10 cellular contexts compared by ENCODE assay signal in genomic region chr3:185460719-185461350, GRCh38.
DNase-seq lines count a peak whose midpoint lies in the region; ATAC-seq and TF ChIP-seq lines count a peak whose summit lies in the region.
"Had no signal": no experiment of that assay in that cellular context is flagged by ENCODE, and none has a peak within 500 bp of the region (broad histone marks: within the 10 kb centered on the region; RNA-seq: fewer than 3 reads in every experiment).

No MANE protein-coding gene starts in this region.

- DNase-seq in D341Med (ENCODE audit: low spot score): peak; percentile 39
- DNase-seq in astrocyte of the spinal cord (ENCODE audit: low read depth, low spot score): peak; percentile 16
- peak; percentile 25 for DNase-seq in medulla oblongata (ENCODE audit: extremely low spot score)
- DNase-seq in activated naive CD4-positive, alpha-beta T cell treated with Interleukin-2 at 50 U/mL for 16 hours: no peak
- DNase-seq in hypothalamus (lab: John Stamatoyannopoulos, UW): no peak
- DNase-seq in KG1 (lab: John Stamatoyannopoulos, UW): no peak
- DNase-seq: amygdala had no signal

- TF ChIP-seq RAD21 in Ishikawa (IDR thresholded peaks at IDR 0.05; ENCODE audit: low read depth): peak; percentile 60

- no peak for ATAC-seq in HG03442 (IDR thresholded peaks at IDR 0.05; ENCODE audit: unreplicated experiment)

- no peak for TF ChIP-seq EP300 in Ishikawa (IDR thresholded peaks at IDR 0.05; ENCODE audit: borderline replicate concordance)

- no peak overlapping the region for H3K4me3 ChIP-seq in astrocyte of the spinal cord (ENCODE audit: low read depth, low read length)
- H3K4me3 ChIP-seq: thoracic aorta had no signal

- in situ Hi-C loops in astrocyte of the spinal cord (cut with HindIII; ENCODE audit: low sequenced_read_pairs): no loop called here

- peak; percentile 34 for TF ChIP-seq CTCF in astrocyte of the spinal cord (IDR thresholded peaks at IDR 0.05; ENCODE audit: low read depth, low read length)

TF ChIP-seq in Ishikawa, 13 proteins besides CTCF, POLR2A, EP300 and RAD21:
- TF ChIP-seq NFIC (IDR thresholded peaks at IDR 0.05): no peak

Comparison
In these comparisons a context has a peak if more than half of its experiments do, and no peak if none do; other contexts are left out.
1. DNase-seq: peak in D341Med (single experiment), astrocyte of the spinal cord (single experiment) and medulla oblongata (single experiment); none in activated naive CD4-positive, alpha-beta T cell treated with Interleukin-2 at 50 U/mL for 16 hours (single experiment), hypothalamus (0 of 51) and KG1 (single experiment).